ENCODE assay signal across 16 cellular contexts in the genomic region with DNA sequence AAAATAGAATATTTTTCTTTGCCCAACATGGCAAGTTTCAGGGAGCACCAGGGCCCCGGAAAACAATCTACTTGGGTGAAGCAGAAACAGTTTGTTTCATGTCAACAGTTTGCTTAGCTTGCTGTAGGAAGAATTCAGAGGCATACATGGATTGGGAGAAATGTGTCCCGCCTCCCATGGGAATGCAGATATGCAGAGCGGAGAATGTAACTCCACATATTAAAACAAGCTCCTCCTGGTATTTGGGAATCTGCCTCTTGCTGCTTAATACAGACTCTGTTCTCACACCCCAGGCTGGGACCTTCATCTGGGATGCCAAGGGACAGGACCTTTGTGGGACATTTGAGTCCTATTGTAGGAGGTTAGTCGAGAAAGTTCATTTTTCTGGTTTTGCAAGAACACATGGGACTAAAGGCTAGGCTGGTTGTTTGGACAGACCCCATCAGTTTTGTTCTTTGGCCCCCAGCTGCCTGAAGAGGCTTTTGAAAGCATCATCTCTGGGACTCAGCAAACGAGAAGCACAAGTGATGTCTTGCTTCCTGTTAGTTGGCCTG.
DNase-seq lines count a peak whose midpoint lies in the region; ATAC-seq and TF ChIP-seq lines count a peak whose summit lies in the region.
"Had no signal": no experiment of that assay in that cellular context is flagged by ENCODE, and none has a peak within 500 bp of the region (broad histone marks: within the 10 kb centered on the region; RNA-seq: fewer than 3 reads in every experiment).

No MANE protein-coding gene starts in this region.

- 0 out of 2 replicates have a peak overlapping the region, but pooled peaks have one; percentile 33 for H2AFZ ChIP-seq in SK-N-SH (ENCODE audit: low read depth)
- H2AFZ ChIP-seq: GM23248 had no signal

- TF ChIP-seq CTCF in SK-N-SH (IDR thresholded peaks at IDR 0.05) (no peak), endodermal cell (conservative IDR thresholded peaks at IDR 0.05) (no peak), spleen (IDR thresholded peaks at IDR 0.05 in 8 of 11, conservative IDR thresholded peaks at IDR 0.05 in 3 of 11) (no peak), left ventricle myocardium inferior (IDR thresholded peaks at IDR 0.05; ENCODE audit: borderline replicate concordance) (no peak)

- no peak for TF ChIP-seq RAD21 in SK-N-SH (IDR thresholded peaks at IDR 0.05; ENCODE audit: low read length)

- no peak overlapping the region for H4K5ac ChIP-seq in mesendoderm (ENCODE audit: low read length)

- H3K4me2 ChIP-seq in SK-N-SH (no peak overlapping the region), mesendoderm (ENCODE audit: low read length) (no peak overlapping the region)

- H3K9me2 ChIP-seq in SK-N-SH, result no peaks in the 10 kb centered on the region

- no peak overlapping the region for H2BK5ac ChIP-seq in mesendoderm (ENCODE audit: low read length)

- ATAC-seq in SK-N-SH treated with all-trans-retinoic acid at 6 μM for 48 hours, result no peak
- ATAC-seq: HCT116 had no signal

- no peaks in the 10 kb centered on the region for H3K27me3 Mint-ChIP-seq in endodermal cell (ENCODE audit: insufficient read depth)
- H3K27me3 Mint-ChIP-seq: CD4-positive, CD25-positive, alpha-beta regulatory T cell had no signal

- no peak overlapping the region for H3K4ac ChIP-seq in mesendoderm (ENCODE audit: low read depth, low read length)

- CTCF ChIA-PET in SK-N-SH (lab: Yijun Ruan, JAX), result no interaction called here

- peaks cover 8% of the 10 kb centered on the region for H3K4me1 Mint-ChIP-seq in endodermal cell
- H3K4me1 Mint-ChIP-seq: CD4-positive, CD25-positive, alpha-beta regulatory T cell had no signal

- H3K9me3 Mint-ChIP-seq in endodermal cell, result peaks cover 9% of the 10 kb centered on the region

- no peak for DNase-seq in SK-N-SH
- peak; percentile 49 for DNase-seq in endodermal cell
- DNase-seq in mesendoderm, result peak; percentile 31
- DNase-seq in spleen, result no peak
- DNase-seq in glomerular visceral epithelial cell (ENCODE audit: extremely low spot score), result no peak
- DNase-seq in NCI-H1694 treated with DMSO at 0.1 percent for 48 hours (lab: John Stamatoyannopoulos, UW), result no peak
- no peak for DNase-seq in left ventricle myocardium inferior
- DNase-seq: AML-193; CD4-positive, CD25-positive, alpha-beta regulatory T cell; DMS53; GM23248 had no signal

- no peaks in the 10 kb centered on the region for H3F3A ChIP-seq in SK-N-SH (replicated peaks; ENCODE audit: insufficient read depth)

- no peak overlapping the region for H3K27ac Mint-ChIP-seq in endodermal cell

- H3K56ac ChIP-seq in mesendoderm (ENCODE audit: low read length), result no peak overlapping the region

- H3K9ac ChIP-seq in SK-N-SH (no peak overlapping the region), endodermal cell (ENCODE audit: extremely low read depth, low read length, poor library complexity, severe bottlenecking) (no peak overlapping the region), mesendoderm (ENCODE audit: low read length) (no peak overlapping the region)
- H3K9ac ChIP-seq: BLaER1 treated with 17β-estradiol and CSF1 and Interleukin-3, amounts not matched to agents 10 nM and 100 nM; GM23248 had no signal

- no peaks in the 10 kb centered on the region for H3K79me1 ChIP-seq in mesendoderm (ENCODE audit: low read length)

- no peaks in the 10 kb centered on the region for H3K27me3 ChIP-seq in SK-N-SH (ENCODE audit: insufficient read depth)
- no peaks in the 10 kb centered on the region for H3K27me3 ChIP-seq in endodermal cell (ENCODE audit: control insufficient read depth, insufficient read depth, low read length, poor library complexity, severe bottlenecking)
- no peaks in the 10 kb centered on the region for H3K27me3 ChIP-seq in mesendoderm (ENCODE audit: insufficient read depth, low read length, poor library complexity)
- H3K27me3 ChIP-seq in spleen (replicated peaks in 1 of 7), result no peaks in the 10 kb centered on the region
- no peaks in the 10 kb centered on the region for H3K27me3 ChIP-seq in left ventricle myocardium inferior (ENCODE audit: low read depth)
- H3K27me3 ChIP-seq: BLaER1 treated with 17β-estradiol and CSF1 and Interleukin-3, amounts not matched to agents 10 nM and 100 nM had no signal

- intact Hi-C loops in spleen (cut with DNase I; ENCODE audit: low total_unique reads) (no loop called here), left ventricle myocardium inferior (cut with micrococcal nuclease) (no loop called here)

- no peak overlapping the region for H3K18ac ChIP-seq in mesendoderm (ENCODE audit: low read length)

- H3K9me3 ChIP-seq in SK-N-SH (0 out of 2 replicates have a peak, but pooled peaks cover 4% of the 10 kb centered on the region), endodermal cell (ENCODE audit: control insufficient read depth, low read length) (no peaks in the 10 kb centered on the region), spleen (peaks cover 0 to 11% (median 0%) of the 10 kb centered on the region in 8 donors), left ventricle myocardium inferior (replicated peaks) (peaks cover 33% of the 10 kb centered on the region)

- POLR2A ChIA-PET in SK-N-SH (lab: Yijun Ruan, JAX), result no interaction called here

- WGBS in SK-N-SH (ENCODE audit: low lambda C conversion rate), result 34% methylated on average over 5 of the region's 5 CpGs
- WGBS in endodermal cell (ENCODE audit: insufficient coverage in 1 of 2, insufficient read length in 1 of 2), 2 experiments, result 86 to 90% methylated on average over 3 to 5 of the region's 5 CpGs
- WGBS in mesendoderm (ENCODE audit: extremely low coverage, insufficient coverage, low lambda C conversion rate), result no CpG with 5 or more reads among the region's 5 CpGs
- WGBS in spleen, 5 donors, result 61 to 74% (median 70%) methylated on average over 5 of the region's 5 CpGs

- no peaks in the 10 kb centered on the region for H3K36me3 Mint-ChIP-seq in endodermal cell (ENCODE audit: low read depth)
- H3K36me3 Mint-ChIP-seq: CD4-positive, CD25-positive, alpha-beta regulatory T cell had no signal

- H4K8ac ChIP-seq in mesendoderm (ENCODE audit: low read depth, low read length), result no peak overlapping the region

- H2BK15ac ChIP-seq in mesendoderm (replicated peaks; ENCODE audit: low read depth), result no peak overlapping the region

- no peak overlapping the region for H2AK5ac ChIP-seq in mesendoderm (ENCODE audit: low read length)

- no peak overlapping the region for H2BK120ac ChIP-seq in mesendoderm (ENCODE audit: low read depth, low read length)

- no peak overlapping the region for H3K4me3 Mint-ChIP-seq in endodermal cell
- H3K4me3 Mint-ChIP-seq: CD4-positive, CD25-positive, alpha-beta regulatory T cell had no signal

- H3K27ac ChIP-seq in SK-N-SH (ENCODE audit: low read depth in 2 of 2, low read length in 1 of 2) (no peak overlapping the region), endodermal cell (ENCODE audit: low read depth, low read length) (no peak overlapping the region), mesendoderm (ENCODE audit: low read depth, low read length) (no peak overlapping the region), spleen (peak overlapping the region in 5 of 8 donors; percentile 1 to 55 (median 34)), left ventricle myocardium inferior (replicated peaks) (no peak overlapping the region)
- H3K27ac ChIP-seq: 22Rv1; BLaER1 treated with 17β-estradiol and CSF1 and Interleukin-3, amounts not matched to agents 10 nM and 100 nM; GM23248; HL-60 had no signal

- no peak for TF ChIP-seq POLR2A in spleen (IDR thresholded peaks at IDR 0.05)

- H3K4me1 ChIP-seq in SK-N-SH (ENCODE audit: control insufficient read depth in 1 of 2, insufficient read depth in 2 of 2, low read depth in 1 of 2, low read length in 1 of 2) (no peaks in the 10 kb centered on the region), endodermal cell (ENCODE audit: control insufficient read depth, insufficient read depth, low read length) (no peaks in the 10 kb centered on the region), mesendoderm (ENCODE audit: control insufficient read depth, low read depth, low read length) (no peaks in the 10 kb centered on the region), spleen (no peaks in the 10 kb centered on the region), left ventricle myocardium inferior (no peaks in the 10 kb centered on the region)

- no peaks in the 10 kb centered on the region for H4K20me1 ChIP-seq in SK-N-SH (ENCODE audit: insufficient read depth)
- H4K20me1 ChIP-seq: BLaER1 treated with 17β-estradiol and CSF1 and Interleukin-3, amounts not matched to agents 10 nM and 100 nM had no signal

- no peak overlapping the region for H3K23ac ChIP-seq in mesendoderm (ENCODE audit: low read length)

- H3K36me3 ChIP-seq in SK-N-SH (replicated peaks in 1 of 2; ENCODE audit: control insufficient read depth in 1 of 2, insufficient read depth in 2 of 2, low read length in 1 of 2) (no peaks in the 10 kb centered on the region), endodermal cell (ENCODE audit: control insufficient read depth, insufficient read depth, low read length) (no peaks in the 10 kb centered on the region), mesendoderm (ENCODE audit: control insufficient read depth, insufficient read depth, low read length) (no peaks in the 10 kb centered on the region), spleen (no peaks in the 10 kb centered on the region), left ventricle myocardium inferior (no peaks in the 10 kb centered on the region)
- H3K36me3 ChIP-seq: BLaER1 treated with 17β-estradiol and CSF1 and Interleukin-3, amounts not matched to agents 10 nM and 100 nM had no signal

- TF ChIP-seq EP300 in SK-N-SH (IDR thresholded peaks at IDR 0.05; ENCODE audit: borderline replicate concordance in 1 of 2, low read depth in 1 of 2, low read length in 1 of 2), result no peak

- no peaks in the 10 kb centered on the region for H3K79me2 ChIP-seq in SK-N-SH (ENCODE audit: insufficient read depth)
- H3K79me2 ChIP-seq in mesendoderm (ENCODE audit: control insufficient read depth, insufficient read depth, low read length), result no peaks in the 10 kb centered on the region

- no peak overlapping the region for H3K4me3 ChIP-seq in SK-N-SH (ENCODE audit: low read depth in 2 of 2, low read length in 1 of 2)
- H3K4me3 ChIP-seq in endodermal cell (ENCODE audit: low read length), result no peak overlapping the region
- H3K4me3 ChIP-seq in mesendoderm (ENCODE audit: low read length), result no peak overlapping the region
- no peak overlapping the region for H3K4me3 ChIP-seq in spleen
- H3K4me3 ChIP-seq in left ventricle myocardium inferior, result no peak overlapping the region
- H3K4me3 ChIP-seq: BLaER1 treated with 17β-estradiol and CSF1 and Interleukin-3, amounts not matched to agents 10 nM and 100 nM; GM23248 had no signal

TF ChIP-seq in SK-N-SH, 30 proteins besides CTCF, POLR2A, EP300 and RAD21 (continues in another document):
- no peak for TF ChIP-seq TCF12 (IDR thresholded peaks at IDR 0.05)
- TF ChIP-seq FOSL2 (IDR thresholded peaks at IDR 0.05; ENCODE audit: borderline replicate concordance, low read depth), result no peak
- no peak for TF ChIP-seq NFIC (IDR thresholded peaks at IDR 0.05; ENCODE audit: borderline replicate concordance)
- TF ChIP-seq SMC3 (IDR thresholded peaks at IDR 0.05; ENCODE audit: low read depth, low read length), result no peak

TF ChIP-seq in SK-N-SH treated with all-trans-retinoic acid at 6 μM for 48 hours, 23 proteins besides CTCF, POLR2A, EP300 and RAD21 (continues in another document):
- TF ChIP-seq OSR1 (CRISPR knock-in tag; IDR thresholded peaks at IDR 0.05) (no peak), CSDC2 (CRISPR knock-in tag; IDR thresholded peaks at IDR 0.05) (no peak), ARNTL (CRISPR knock-in tag; IDR thresholded peaks at IDR 0.05; ENCODE audit: borderline replicate concordance, low read depth) (no peak), RARB (CRISPR knock-in tag; IDR thresholded peaks at IDR 0.05) (no peak), SNAI2 (CRISPR knock-in tag; IDR thresholded peaks at IDR 0.05) (no peak)

Comparison
In these comparisons a context has a peak if more than half of its experiments do, and no peak if none do; other contexts are left out.
1. DNase-seq: peak in endodermal cell (single experiment) and mesendoderm (single experiment); none in SK-N-SH (single experiment), spleen (single experiment), glomerular visceral epithelial cell (single experiment), NCI-H1694 treated with DMSO at 0.1 percent for 48 hours (single experiment) and left ventricle myocardium inferior (single experiment).
2. H3K27ac ChIP-seq: peak in spleen (5 of 8); none in SK-N-SH (0 of 2), endodermal cell (single experiment), mesendoderm (single experiment) and left ventricle myocardium inferior (single experiment).